18 cellular contexts compared by ENCODE assay signal in genomic region chr20:4325548-4326187, GRCh38.
A peak's percentile ranks its signal among the peaks of the same experiment; 100 is the strongest.
DNase-seq lines count a peak whose midpoint lies in the region; ATAC-seq and TF ChIP-seq lines count a peak whose summit lies in the region.
"Had no signal": no experiment of that assay in that cellular context is flagged by ENCODE, and none has a peak within 500 bp of the region (broad histone marks: within the 10 kb centered on the region; RNA-seq: fewer than 3 reads in every experiment).

No MANE protein-coding gene starts in this region.

- H3K4me3 ChIP-seq in BLaER1, result peak overlapping the region; percentile 40
- H3K4me3 ChIP-seq in upper lobe of right lung, result no peak overlapping the region
- H3K4me3 ChIP-seq: GM23338 had no signal

- H3K9me3 Mint-ChIP-seq in activated T-helper 17 cell treated with anti-CD3 and anti-CD28 coated beads, Interleukin-2, amount 50 U/mL, for 72 hours, result no peaks in the 10 kb centered on the region
- H3K9me3 Mint-ChIP-seq in stimulated activated naive B cell treated with anti-CD40 and anti-IgM and Interleukin-4, amounts not matched to agents 10 μg/mL and 1 μg/mL and 100 μg/mL, for 72 hours, result no peaks in the 10 kb centered on the region
- no peaks in the 10 kb centered on the region for H3K9me3 Mint-ChIP-seq in activated CD4-positive, alpha-beta T cell treated with anti-CD3 and anti-CD28 coated beads for 36 hours (ENCODE audit: low read depth)

- H3K36me3 Mint-ChIP-seq in activated T-helper 17 cell treated with anti-CD3 and anti-CD28 coated beads, Interleukin-2, amount 50 U/mL, for 72 hours (ENCODE audit: low read depth), result no peaks in the 10 kb centered on the region
- no peaks in the 10 kb centered on the region for H3K36me3 Mint-ChIP-seq in stimulated activated naive B cell treated with anti-CD40 and anti-IgM and Interleukin-4, amounts not matched to agents 10 μg/mL and 1 μg/mL and 100 μg/mL, for 72 hours
- H3K36me3 Mint-ChIP-seq in activated CD4-positive, alpha-beta T cell treated with anti-CD3 and anti-CD28 coated beads for 36 hours (ENCODE audit: low read depth), result no peaks in the 10 kb centered on the region
- H3K36me3 Mint-ChIP-seq: CD4-positive, alpha-beta memory T cell had no signal

- peak overlapping the region; percentile 48 for H3K27ac Mint-ChIP-seq in activated T-helper 17 cell treated with anti-CD3 and anti-CD28 coated beads, Interleukin-2, amount 50 U/mL, for 72 hours
- H3K27ac Mint-ChIP-seq in stimulated activated naive B cell treated with anti-CD40 and anti-IgM and Interleukin-4, amounts not matched to agents 10 μg/mL and 1 μg/mL and 100 μg/mL, for 72 hours, result peak overlapping the region; percentile 27
- no peak overlapping the region for H3K27ac Mint-ChIP-seq in activated CD4-positive, alpha-beta T cell treated with anti-CD3 and anti-CD28 coated beads for 36 hours
- H3K27ac Mint-ChIP-seq: CD4-positive, alpha-beta memory T cell; GM23338 had no signal

- no peak for ATAC-seq in activated T-helper 17 cell treated with anti-CD3 and anti-CD28 coated beads, Interleukin-2, amount 50 U/mL, for 72 hours (replicated peaks)
- ATAC-seq in left ventricle myocardium superior, result peak; percentile 68
- ATAC-seq in stimulated activated naive B cell treated with anti-CD40 and anti-IgM and Interleukin-4, amounts not matched to agents 10 μg/mL and 1 μg/mL and 100 μg/mL, for 72 hours (replicated peaks), result peak in 1 of 2 donors; percentile 63
- ATAC-seq in GM18858 (IDR thresholded peaks at IDR 0.05; ENCODE audit: unreplicated experiment), result no peak
- ATAC-seq in activated CD4-positive, alpha-beta T cell treated with anti-CD3 and anti-CD28 coated beads for 36 hours, result no peak
- ATAC-seq in upper lobe of right lung, result no peak
- ATAC-seq: GM23338 had no signal

- DNase-seq in left ventricle myocardium superior, result peak; percentile 36
- no peak for DNase-seq in stimulated activated naive B cell treated with anti-CD40 and anti-IgM and Interleukin-4, amounts not matched to agents 10 μg/mL and 1 μg/mL and 100 μg/mL, for 72 hours
- DNase-seq in NCI-H1092 (lab: John Stamatoyannopoulos, UW), result no peak
- DNase-seq in activated CD4-positive, alpha-beta T cell treated with anti-CD3 and anti-CD28 coated beads for 36 hours, result no peak
- no peak for DNase-seq in upper lobe of right lung
- DNase-seq: AML-193; CD4-positive, alpha-beta memory T cell; DND-41; GDM1; KBM-7; NCI-H1092 treated with DMSO at 0.1 percent for 48 hours; NCI-H187; NCI-H774; SHP77 treated with DMSO at 0.1 percent for 48 hours had no signal

- H3K9ac ChIP-seq in BLaER1, result peak overlapping the region; percentile 71

- H3K9me3 ChIP-seq in BLaER1 (peaks cover 29% of the 10 kb centered on the region; the same call in 1 of the 2 replicates), upper lobe of right lung (no peaks in the 10 kb centered on the region)

- H3K4me3 Mint-ChIP-seq in activated T-helper 17 cell treated with anti-CD3 and anti-CD28 coated beads, Interleukin-2, amount 50 U/mL, for 72 hours, result no peak overlapping the region
- no peak overlapping the region for H3K4me3 Mint-ChIP-seq in stimulated activated naive B cell treated with anti-CD40 and anti-IgM and Interleukin-4, amounts not matched to agents 10 μg/mL and 1 μg/mL and 100 μg/mL, for 72 hours
- no peak overlapping the region for H3K4me3 Mint-ChIP-seq in activated CD4-positive, alpha-beta T cell treated with anti-CD3 and anti-CD28 coated beads for 36 hours
- H3K4me3 Mint-ChIP-seq: CD4-positive, alpha-beta memory T cell; GM23338 had no signal

- H3K36me3 ChIP-seq in BLaER1 (no peaks in the 10 kb centered on the region), upper lobe of right lung (no peaks in the 10 kb centered on the region)

- H3K27ac ChIP-seq in BLaER1 (peak overlapping the region; percentile 86), upper lobe of right lung (no peak overlapping the region)

- H3K27me3 Mint-ChIP-seq in activated T-helper 17 cell treated with anti-CD3 and anti-CD28 coated beads, Interleukin-2, amount 50 U/mL, for 72 hours, result peaks cover 30% of the 10 kb centered on the region
- H3K27me3 Mint-ChIP-seq in stimulated activated naive B cell treated with anti-CD40 and anti-IgM and Interleukin-4, amounts not matched to agents 10 μg/mL and 1 μg/mL and 100 μg/mL, for 72 hours, result peaks cover 0 to 7% of the 10 kb centered on the region in 2 donors
- H3K27me3 Mint-ChIP-seq in activated CD4-positive, alpha-beta T cell treated with anti-CD3 and anti-CD28 coated beads for 36 hours, result peaks cover 8% of the 10 kb centered on the region

- no peak for TF ChIP-seq CTCF in upper lobe of right lung (IDR thresholded peaks at IDR 0.05)

- H3K4me1 ChIP-seq in BLaER1 (peaks cover 55% of the 10 kb centered on the region), upper lobe of right lung (no peaks in the 10 kb centered on the region)

- no peaks in the 10 kb centered on the region for H3K4me1 Mint-ChIP-seq in activated T-helper 17 cell treated with anti-CD3 and anti-CD28 coated beads, Interleukin-2, amount 50 U/mL, for 72 hours
- H3K4me1 Mint-ChIP-seq in stimulated activated naive B cell treated with anti-CD40 and anti-IgM and Interleukin-4, amounts not matched to agents 10 μg/mL and 1 μg/mL and 100 μg/mL, for 72 hours, result peaks cover 13 to 14% of the 10 kb centered on the region in 2 donors
- H3K4me1 Mint-ChIP-seq in activated CD4-positive, alpha-beta T cell treated with anti-CD3 and anti-CD28 coated beads for 36 hours, result no peaks in the 10 kb centered on the region
- H3K4me1 Mint-ChIP-seq: CD4-positive, alpha-beta memory T cell; GM23338 had no signal

- POLR2A ChIA-PET in activated CD4-positive, alpha-beta T cell treated with anti-CD3 and anti-CD28 coated beads for 36 hours (lab: Charles Lee), result no interaction called here

- intact Hi-C loops in left ventricle myocardium superior (cut with micrococcal nuclease), result no loop called here
- intact Hi-C loops in activated CD4-positive, alpha-beta T cell treated with anti-CD3 and anti-CD28 coated beads for 36 hours (cut with DNase I, micrococcal nuclease), result no loop called here
- intact Hi-C loops in upper lobe of right lung (cut with DNase I), result no loop called here

- CTCF ChIA-PET in activated CD4-positive, alpha-beta T cell treated with anti-CD3 and anti-CD28 coated beads for 36 hours (lab: Charles Lee), result interaction anchor here (0.6 to 0.7 kb wide), 2 partner anchors 13 to 227 kb away, joined by 3 read pairs; no protein-coding TSS in a partner anchor

- H4K20me1 ChIP-seq in BLaER1, result no peaks in the 10 kb centered on the region

- peak overlapping the region; percentile 85 for H3K4me2 ChIP-seq in BLaER1
- H3K4me2 ChIP-seq: GM23338 had no signal

- H3K27me3 ChIP-seq in BLaER1, result no peaks in the 10 kb centered on the region
- H3K27me3 ChIP-seq in upper lobe of right lung, result no peaks in the 10 kb centered on the region
